In genomic region chr19:52734893-52735661, GRCh38 we compare ENCODE assay signal across 1 cellular context.
A peak's percentile ranks its signal among the peaks of the same experiment; 100 is the strongest.
TF ChIP-seq lines count a peak whose summit lies in the region.

TSS of gene ZNF611 (minus strand) at chr19:52735044. CDS start at chr19:52715894, 19,150 bp downstream.

TF ChIP-seq in K562, 482 proteins besides CTCF, POLR2A, EP300 and RAD21 (continued from another document and continues in another):
- no peak for TF ChIP-seq ELK3 (CRISPR knock-in tag; IDR thresholded peaks at IDR 0.05)
- TF ChIP-seq, protein P1, sequence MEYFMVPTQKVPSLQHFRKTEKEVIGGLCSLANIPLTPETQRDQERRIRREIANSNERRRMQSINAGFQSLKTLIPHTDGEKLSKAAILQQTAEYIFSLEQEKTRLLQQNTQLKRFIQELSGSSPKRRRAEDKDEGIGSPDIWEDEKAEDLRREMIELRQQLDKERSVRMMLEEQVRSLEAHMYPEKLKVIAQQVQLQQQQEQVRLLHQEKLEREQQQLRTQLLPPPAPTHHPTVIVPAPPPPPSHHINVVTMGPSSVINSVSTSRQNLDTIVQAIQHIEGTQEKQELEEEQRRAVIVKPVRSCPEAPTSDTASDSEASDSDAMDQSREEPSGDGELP (CRISPR knock-in tag; IDR thresholded peaks at IDR 0.05; ENCODE audit: borderline replicate concordance), result peak; percentile 50; the same call in 1 of the 2 replicates
- no peak for TF ChIP-seq NR2C2 (CRISPR knock-in tag; IDR thresholded peaks at IDR 0.05)
- TF ChIP-seq NR2C2 (tag; IDR thresholded peaks at IDR 0.05), result peak; percentile 94
- peak; percentile 39; the same call in 1 of the 2 replicates for TF ChIP-seq MBD2 (IDR thresholded peaks at IDR 0.05; ENCODE audit: borderline replicate concordance, low read depth)
- TF ChIP-seq KDM2B (CRISPR knock-in tag; IDR thresholded peaks at IDR 0.05), result no peak
- TF ChIP-seq JUND (IDR thresholded peaks at IDR 0.05; ENCODE audit: borderline replicate concordance, low read depth, low read length), result 0 out of 2 replicates have a peak, but pooled peaks have one; percentile 39
- TF ChIP-seq JUND (tag; IDR thresholded peaks at IDR 0.05; ENCODE audit: borderline replicate concordance, low read depth, low read length), result no peak; the same call in 2 of the 3 replicates
- 0 out of 2 replicates have a peak, but pooled peaks have one; percentile 16 for TF ChIP-seq TCF7 (IDR thresholded peaks at IDR 0.05; ENCODE audit: borderline replicate concordance)
- no peak for TF ChIP-seq SIX5 (IDR thresholded peaks at IDR 0.05; ENCODE audit: borderline replicate concordance in 1 of 2, insufficient read depth in 1 of 2, low read depth in 1 of 2, low read length in 2 of 2)
- peak; percentile 79 for TF ChIP-seq RBFOX2 (IDR thresholded peaks at IDR 0.05; ENCODE audit: low read depth, low read length)
- peak; percentile 54; the same call in 1 of the 2 replicates for TF ChIP-seq L3MBTL2 (IDR thresholded peaks at IDR 0.05)
- peak; percentile 85 for TF ChIP-seq POLR2AphosphoS5 (IDR thresholded peaks at IDR 0.05; ENCODE audit: control insufficient read depth, insufficient read depth, low read depth, low read length)
- TF ChIP-seq CREB1 (IDR thresholded peaks at IDR 0.05), result peak; percentile 39; the same call in 1 of the 2 replicates
- no peak; the same call in 1 of the 2 replicates for TF ChIP-seq CREB1 (CRISPR knock-in tag; IDR thresholded peaks at IDR 0.05)
- TF ChIP-seq ESRRA (IDR thresholded peaks at IDR 0.05; ENCODE audit: borderline replicate concordance, low read depth), result 0 out of 2 replicates have a peak, but pooled peaks have one; percentile 23
- peak; percentile 88 for TF ChIP-seq TAF1 (IDR thresholded peaks at IDR 0.05; ENCODE audit: control insufficient read depth, extremely low read depth, insufficient read depth, low read length, severe bottlenecking)
- TF ChIP-seq E2F1 (CRISPR knock-in tag; IDR thresholded peaks at IDR 0.05), result peak; percentile 87; the same call in 1 of the 2 replicates
- TF ChIP-seq SP1 (CRISPR knock-in tag; IDR thresholded peaks at IDR 0.05), result peak; percentile 81
- TF ChIP-seq PHF8 (IDR thresholded peaks at IDR 0.05; ENCODE audit: borderline replicate concordance, low read length), result peak; percentile 69; the same call in 1 of the 2 replicates
- no peak for TF ChIP-seq ARID1B (IDR thresholded peaks at IDR 0.05)
- TF ChIP-seq SOX6 (IDR thresholded peaks at IDR 0.05), result peak; percentile 25; the same call in 1 of the 2 replicates
- TF ChIP-seq ADNP (tag; IDR thresholded peaks at IDR 0.05), result no peak
- TF ChIP-seq YY1 (IDR thresholded peaks at IDR 0.05; ENCODE audit: borderline replicate concordance in 1 of 3, control insufficient read depth in 1 of 3, extremely low read depth in 1 of 3, insufficient read depth in 3 of 3, insufficient read length in 1 of 3, insufficient replicate concordance in 2 of 3, low read depth in 1 of 3, low read length in 2 of 3), result peak in 1 of 3 experiments; percentile 25
- peak; percentile 90 for TF ChIP-seq RB1 (IDR thresholded peaks at IDR 0.05; ENCODE audit: low read depth)
- TF ChIP-seq NKRF (IDR thresholded peaks at IDR 0.05; ENCODE audit: borderline replicate concordance), result 0 out of 2 replicates have a peak, but pooled peaks have one; percentile 31
- TF ChIP-seq PML (IDR thresholded peaks at IDR 0.05; ENCODE audit: low read length), result 0 out of 2 replicates have a peak, but pooled peaks have one; percentile 35
- peak; percentile 52 for TF ChIP-seq TBP (optimal IDR thresholded peaks at IDR 0.05; ENCODE audit: low read depth, low read length)
- TF ChIP-seq CC2D1A (IDR thresholded peaks at IDR 0.05), result peak; percentile 52; the same call in 1 of the 2 replicates
- no peak for TF ChIP-seq ZNF347 (CRISPR knock-in tag; IDR thresholded peaks at IDR 0.05; ENCODE audit: low read depth)
- TF ChIP-seq, protein P2, sequence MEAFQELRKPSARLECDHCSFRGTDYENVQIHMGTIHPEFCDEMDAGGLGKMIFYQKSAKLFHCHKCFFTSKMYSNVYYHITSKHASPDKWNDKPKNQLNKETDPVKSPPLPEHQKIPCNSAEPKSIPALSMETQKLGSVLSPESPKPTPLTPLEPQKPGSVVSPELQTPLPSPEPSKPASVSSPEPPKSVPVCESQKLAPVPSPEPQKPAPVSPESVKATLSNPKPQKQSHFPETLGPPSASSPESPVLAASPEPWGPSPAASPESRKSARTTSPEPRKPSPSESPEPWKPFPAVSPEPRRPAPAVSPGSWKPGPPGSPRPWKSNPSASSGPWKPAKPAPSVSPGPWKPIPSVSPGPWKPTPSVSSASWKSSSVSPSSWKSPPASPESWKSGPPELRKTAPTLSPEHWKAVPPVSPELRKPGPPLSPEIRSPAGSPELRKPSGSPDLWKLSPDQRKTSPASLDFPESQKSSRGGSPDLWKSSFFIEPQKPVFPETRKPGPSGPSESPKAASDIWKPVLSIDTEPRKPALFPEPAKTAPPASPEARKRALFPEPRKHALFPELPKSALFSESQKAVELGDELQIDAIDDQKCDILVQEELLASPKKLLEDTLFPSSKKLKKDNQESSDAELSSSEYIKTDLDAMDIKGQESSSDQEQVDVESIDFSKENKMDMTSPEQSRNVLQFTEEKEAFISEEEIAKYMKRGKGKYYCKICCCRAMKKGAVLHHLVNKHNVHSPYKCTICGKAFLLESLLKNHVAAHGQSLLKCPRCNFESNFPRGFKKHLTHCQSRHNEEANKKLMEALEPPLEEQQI (IDR thresholded peaks at IDR 0.05), result no peak
- TF ChIP-seq RBBP5 (IDR thresholded peaks at IDR 0.05; ENCODE audit: borderline replicate concordance, insufficient read depth, low read length, poor library complexity, severe bottlenecking), result peak; percentile 56
- peak; percentile 43 for TF ChIP-seq KDM5B (IDR thresholded peaks at IDR 0.05; ENCODE audit: insufficient replicate concordance, low read depth, low read length)
- peak; percentile 65; the same call in 1 of the 2 replicates for TF ChIP-seq E2F3 (CRISPR knock-in tag; IDR thresholded peaks at IDR 0.05)
- TF ChIP-seq RCOR1 (IDR thresholded peaks at IDR 0.05; ENCODE audit: borderline replicate concordance in 1 of 2, low read depth in 2 of 2, low read length in 2 of 2), result 0 out of 4 replicates have a peak, but pooled peaks of 1 of the 2 experiments have one; percentile 8
- peak; percentile 92 for TF ChIP-seq ELF4 (CRISPR knock-in tag; IDR thresholded peaks at IDR 0.05)
- no peak for TF ChIP-seq ESRRB (CRISPR knock-in tag; IDR thresholded peaks at IDR 0.05; ENCODE audit: borderline replicate concordance)
- peak; percentile 48 for TF ChIP-seq ZFP36 (IDR thresholded peaks at IDR 0.05; ENCODE audit: low read depth, low read length, partially characterized antibody)
- TF ChIP-seq EP400 (IDR thresholded peaks at IDR 0.05), result peak; percentile 62
- TF ChIP-seq, protein P3, sequence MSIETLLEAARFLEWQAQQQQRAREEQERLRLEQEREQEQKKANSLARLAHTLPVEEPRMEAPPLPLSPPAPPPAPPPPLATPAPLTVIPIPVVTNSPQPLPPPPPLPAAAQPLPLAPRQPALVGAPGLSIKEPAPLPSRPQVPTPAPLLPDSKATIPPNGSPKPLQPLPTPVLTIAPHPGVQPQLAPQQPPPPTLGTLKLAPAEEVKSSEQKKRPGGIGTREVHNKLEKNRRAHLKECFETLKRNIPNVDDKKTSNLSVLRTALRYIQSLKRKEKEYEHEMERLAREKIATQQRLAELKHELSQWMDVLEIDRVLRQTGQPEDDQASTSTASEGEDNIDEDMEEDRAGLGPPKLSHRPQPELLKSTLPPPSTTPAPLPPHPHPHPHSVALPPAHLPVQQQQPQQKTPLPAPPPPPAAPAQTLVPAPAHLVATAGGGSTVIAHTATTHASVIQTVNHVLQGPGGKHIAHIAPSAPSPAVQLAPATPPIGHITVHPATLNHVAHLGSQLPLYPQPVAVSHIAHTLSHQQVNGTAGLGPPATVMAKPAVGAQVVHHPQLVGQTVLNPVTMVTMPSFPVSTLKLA (conservative IDR thresholded peaks at IDR 0.05), result 0 out of 4 replicates have a peak, but pooled peaks have one; percentile 6 to 56
- TF ChIP-seq, protein P4, sequence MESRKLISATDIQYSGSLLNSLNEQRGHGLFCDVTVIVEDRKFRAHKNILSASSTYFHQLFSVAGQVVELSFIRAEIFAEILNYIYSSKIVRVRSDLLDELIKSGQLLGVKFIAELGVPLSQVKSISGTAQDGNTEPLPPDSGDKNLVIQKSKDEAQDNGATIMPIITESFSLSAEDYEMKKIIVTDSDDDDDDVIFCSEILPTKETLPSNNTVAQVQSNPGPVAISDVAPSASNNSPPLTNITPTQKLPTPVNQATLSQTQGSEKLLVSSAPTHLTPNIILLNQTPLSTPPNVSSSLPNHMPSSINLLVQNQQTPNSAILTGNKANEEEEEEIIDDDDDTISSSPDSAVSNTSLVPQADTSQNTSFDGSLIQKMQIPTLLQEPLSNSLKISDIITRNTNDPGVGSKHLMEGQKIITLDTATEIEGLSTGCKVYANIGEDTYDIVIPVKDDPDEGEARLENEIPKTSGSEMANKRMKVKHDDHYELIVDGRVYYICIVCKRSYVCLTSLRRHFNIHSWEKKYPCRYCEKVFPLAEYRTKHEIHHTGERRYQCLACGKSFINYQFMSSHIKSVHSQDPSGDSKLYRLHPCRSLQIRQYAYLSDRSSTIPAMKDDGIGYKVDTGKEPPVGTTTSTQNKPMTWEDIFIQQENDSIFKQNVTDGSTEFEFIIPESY (CRISPR knock-in tag; IDR thresholded peaks at IDR 0.05), result peak; percentile 37; the same call in 1 of the 2 replicates
- TF ChIP-seq CXXC5 (CRISPR knock-in tag; IDR thresholded peaks at IDR 0.05), result peak; percentile 83
- peak; percentile 79 for TF ChIP-seq GABPA (tag; conservative IDR thresholded peaks at IDR 0.05; ENCODE audit: low read depth)
- TF ChIP-seq ELF1 (tag; IDR thresholded peaks at IDR 0.05), result peak; percentile 95
- TF ChIP-seq ATF7 (IDR thresholded peaks at IDR 0.05), result peak; percentile 65
- TF ChIP-seq POLR2B (IDR thresholded peaks at IDR 0.05; ENCODE audit: low read depth, partially characterized antibody), result peak; percentile 87
- no peak for TF ChIP-seq EWSR1 (IDR thresholded peaks at IDR 0.05; ENCODE audit: borderline replicate concordance, low read depth, partially characterized antibody)
- no peak for TF ChIP-seq ZNF23 (CRISPR knock-in tag; IDR thresholded peaks at IDR 0.05)
- peak; percentile 51 for TF ChIP-seq E2F8 (IDR thresholded peaks at IDR 0.05; ENCODE audit: low read depth, partially characterized antibody)
- TF ChIP-seq EGR1 (conservative IDR thresholded peaks at IDR 0.05), result peak; percentile 36; the same call in 1 of the 2 replicates
